Comparison of ENCODE assay signal across 1 cellular context in genomic region chr17:75557075-75557851, GRCh38.
TF ChIP-seq lines count a peak whose summit lies in the region.

No MANE protein-coding gene starts in this region.

TF ChIP-seq in HepG2, 621 proteins besides CTCF, POLR2A, EP300 and RAD21 (continued from another document and continues in another):
- TF ChIP-seq, protein P1, sequence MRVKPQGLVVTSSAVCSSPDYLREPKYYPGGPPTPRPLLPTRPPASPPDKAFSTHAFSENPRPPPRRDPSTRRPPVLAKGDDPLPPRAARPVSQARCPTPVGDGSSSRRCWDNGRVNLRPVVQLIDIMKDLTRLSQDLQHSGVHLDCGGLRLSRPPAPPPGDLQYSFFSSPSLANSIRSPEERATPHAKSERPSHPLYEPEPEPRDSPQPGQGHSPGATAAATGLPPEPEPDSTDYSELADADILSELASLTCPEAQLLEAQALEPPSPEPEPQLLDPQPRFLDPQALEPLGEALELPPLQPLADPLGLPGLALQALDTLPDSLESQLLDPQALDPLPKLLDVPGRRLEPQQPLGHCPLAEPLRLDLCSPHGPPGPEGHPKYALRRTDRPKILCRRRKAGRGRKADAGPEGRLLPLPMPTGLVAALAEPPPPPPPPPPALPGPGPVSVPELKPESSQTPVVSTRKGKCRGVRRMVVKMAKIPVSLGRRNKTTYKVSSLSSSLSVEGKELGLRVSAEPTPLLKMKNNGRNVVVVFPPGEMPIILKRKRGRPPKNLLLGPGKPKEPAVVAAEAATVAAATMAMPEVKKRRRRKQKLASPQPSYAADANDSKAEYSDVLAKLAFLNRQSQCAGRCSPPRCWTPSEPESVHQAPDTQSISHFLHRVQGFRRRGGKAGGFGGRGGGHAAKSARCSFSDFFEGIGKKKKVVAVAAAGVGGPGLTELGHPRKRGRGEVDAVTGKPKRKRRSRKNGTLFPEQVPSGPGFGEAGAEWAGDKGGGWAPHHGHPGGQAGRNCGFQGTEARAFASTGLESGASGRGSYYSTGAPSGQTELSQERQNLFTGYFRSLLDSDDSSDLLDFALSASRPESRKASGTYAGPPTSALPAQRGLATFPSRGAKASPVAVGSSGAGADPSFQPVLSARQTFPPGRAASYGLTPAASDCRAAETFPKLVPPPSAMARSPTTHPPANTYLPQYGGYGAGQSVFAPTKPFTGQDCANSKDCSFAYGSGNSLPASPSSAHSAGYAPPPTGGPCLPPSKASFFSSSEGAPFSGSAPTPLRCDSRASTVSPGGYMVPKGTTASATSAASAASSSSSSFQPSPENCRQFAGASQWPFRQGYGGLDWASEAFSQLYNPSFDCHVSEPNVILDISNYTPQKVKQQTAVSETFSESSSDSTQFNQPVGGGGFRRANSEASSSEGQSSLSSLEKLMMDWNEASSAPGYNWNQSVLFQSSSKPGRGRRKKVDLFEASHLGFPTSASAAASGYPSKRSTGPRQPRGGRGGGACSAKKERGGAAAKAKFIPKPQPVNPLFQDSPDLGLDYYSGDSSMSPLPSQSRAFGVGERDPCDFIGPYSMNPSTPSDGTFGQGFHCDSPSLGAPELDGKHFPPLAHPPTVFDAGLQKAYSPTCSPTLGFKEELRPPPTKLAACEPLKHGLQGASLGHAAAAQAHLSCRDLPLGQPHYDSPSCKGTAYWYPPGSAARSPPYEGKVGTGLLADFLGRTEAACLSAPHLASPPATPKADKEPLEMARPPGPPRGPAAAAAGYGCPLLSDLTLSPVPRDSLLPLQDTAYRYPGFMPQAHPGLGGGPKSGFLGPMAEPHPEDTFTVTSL (CRISPR knock-in tag; IDR thresholded peaks at IDR 0.05; ENCODE audit: borderline replicate concordance): peak; percentile 84; the same call in 1 of the 2 replicates
- TF ChIP-seq, protein P2, sequence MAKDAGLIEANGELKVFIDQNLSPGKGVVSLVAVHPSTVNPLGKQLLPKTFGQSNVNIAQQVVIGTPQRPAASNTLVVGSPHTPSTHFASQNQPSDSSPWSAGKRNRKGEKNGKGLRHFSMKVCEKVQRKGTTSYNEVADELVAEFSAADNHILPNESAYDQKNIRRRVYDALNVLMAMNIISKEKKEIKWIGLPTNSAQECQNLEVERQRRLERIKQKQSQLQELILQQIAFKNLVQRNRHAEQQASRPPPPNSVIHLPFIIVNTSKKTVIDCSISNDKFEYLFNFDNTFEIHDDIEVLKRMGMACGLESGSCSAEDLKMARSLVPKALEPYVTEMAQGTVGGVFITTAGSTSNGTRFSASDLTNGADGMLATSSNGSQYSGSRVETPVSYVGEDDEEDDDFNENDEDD (CRISPR knock-in tag; IDR thresholded peaks at IDR 0.05; ENCODE audit: borderline replicate concordance): no peak
- TF ChIP-seq, protein P3, sequence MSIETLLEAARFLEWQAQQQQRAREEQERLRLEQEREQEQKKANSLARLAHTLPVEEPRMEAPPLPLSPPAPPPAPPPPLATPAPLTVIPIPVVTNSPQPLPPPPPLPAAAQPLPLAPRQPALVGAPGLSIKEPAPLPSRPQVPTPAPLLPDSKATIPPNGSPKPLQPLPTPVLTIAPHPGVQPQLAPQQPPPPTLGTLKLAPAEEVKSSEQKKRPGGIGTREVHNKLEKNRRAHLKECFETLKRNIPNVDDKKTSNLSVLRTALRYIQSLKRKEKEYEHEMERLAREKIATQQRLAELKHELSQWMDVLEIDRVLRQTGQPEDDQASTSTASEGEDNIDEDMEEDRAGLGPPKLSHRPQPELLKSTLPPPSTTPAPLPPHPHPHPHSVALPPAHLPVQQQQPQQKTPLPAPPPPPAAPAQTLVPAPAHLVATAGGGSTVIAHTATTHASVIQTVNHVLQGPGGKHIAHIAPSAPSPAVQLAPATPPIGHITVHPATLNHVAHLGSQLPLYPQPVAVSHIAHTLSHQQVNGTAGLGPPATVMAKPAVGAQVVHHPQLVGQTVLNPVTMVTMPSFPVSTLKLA (IDR thresholded peaks at IDR 0.05): 0 out of 2 replicates have a peak, but pooled peaks have one; percentile 25
- TF ChIP-seq PCBP1 (IDR thresholded peaks at IDR 0.05; ENCODE audit: borderline replicate concordance, low read depth, low read length): no peak; the same call in 1 of the 2 replicates
- TF ChIP-seq NRL (CRISPR knock-in tag; IDR thresholded peaks at IDR 0.05; ENCODE audit: borderline replicate concordance): peak; percentile 73
- peak; percentile 88 for TF ChIP-seq XRCC5 (optimal IDR thresholded peaks at IDR 0.05; ENCODE audit: low read length)
- TF ChIP-seq IRX3 (CRISPR knock-in tag; IDR thresholded peaks at IDR 0.05; ENCODE audit: borderline replicate concordance, low read depth): peak; percentile 78
- peak; percentile 82 for TF ChIP-seq ZFY (CRISPR knock-in tag; IDR thresholded peaks at IDR 0.05)
- TF ChIP-seq IKZF4 (CRISPR knock-in tag; IDR thresholded peaks at IDR 0.05; ENCODE audit: borderline replicate concordance, low read depth, not compliant biosample characterization): peak; percentile 38
- no peak for TF ChIP-seq LBX2 (CRISPR knock-in tag; IDR thresholded peaks at IDR 0.05; ENCODE audit: borderline replicate concordance)
- TF ChIP-seq SMAD9 (CRISPR knock-in tag; IDR thresholded peaks at IDR 0.05): peak; percentile 16; the same call in 1 of the 2 replicates
- TF ChIP-seq FOXA1 (IDR thresholded peaks at IDR 0.05): 0 out of 2 replicates have a peak, but pooled peaks have one; percentile 12
- peak; percentile 99 for TF ChIP-seq FOXA1 (CRISPR knock-in tag; IDR thresholded peaks at IDR 0.05)
- peak; percentile 82; the same call in 1 of the 2 replicates for TF ChIP-seq TFAP4 (IDR thresholded peaks at IDR 0.05; ENCODE audit: borderline replicate concordance, low read depth)
- peak; percentile 57; the same call in 1 of the 2 replicates for TF ChIP-seq SOX13 (IDR thresholded peaks at IDR 0.05)
- peak in 1 of 2 experiments; percentile 77; a peak in 2 of 4 replicates for TF ChIP-seq SOX13 (CRISPR knock-in tag; conservative IDR thresholded peaks at IDR 0.05 in 1 of 2, IDR thresholded peaks at IDR 0.05 in 1 of 2)
- TF ChIP-seq ZNF136 (CRISPR knock-in tag; IDR thresholded peaks at IDR 0.05; ENCODE audit: low read depth): no peak; the same call in 1 of the 2 replicates
- peak; percentile 100 for TF ChIP-seq ZNF281 (CRISPR knock-in tag; IDR thresholded peaks at IDR 0.05; ENCODE audit: borderline replicate concordance)
- no peak for TF ChIP-seq PAF1 (CRISPR knock-in tag; IDR thresholded peaks at IDR 0.05)
- no peak for TF ChIP-seq ZFP36 (IDR thresholded peaks at IDR 0.05; ENCODE audit: borderline replicate concordance, low read depth, low read length, partially characterized antibody)
- TF ChIP-seq ZNF724P (CRISPR knock-in tag; IDR thresholded peaks at IDR 0.05; ENCODE audit: borderline replicate concordance): peak; percentile 37; the same call in 1 of the 2 replicates
- TF ChIP-seq RARA (CRISPR knock-in tag; IDR thresholded peaks at IDR 0.05): peak; percentile 94
- no peak for TF ChIP-seq ZNF20 (CRISPR knock-in tag; IDR thresholded peaks at IDR 0.05)
- TF ChIP-seq KIAA2018 (CRISPR knock-in tag; IDR thresholded peaks at IDR 0.05; ENCODE audit: borderline replicate concordance): no peak
- peak; percentile 41 for TF ChIP-seq HNRNPLL (IDR thresholded peaks at IDR 0.05; ENCODE audit: low read depth, low read length, poor library complexity, severe bottlenecking)
- peak; percentile 65; the same call in 1 of the 2 replicates for TF ChIP-seq HIVEP1 (CRISPR knock-in tag; IDR thresholded peaks at IDR 0.05)
- TF ChIP-seq SNAPC5 (CRISPR knock-in tag; IDR thresholded peaks at IDR 0.05; ENCODE audit: borderline replicate concordance): peak; percentile 97
- peak; percentile 74 for TF ChIP-seq NFYC (CRISPR knock-in tag; IDR thresholded peaks at IDR 0.05)
- TF ChIP-seq ARNT (IDR thresholded peaks at IDR 0.05): no peak
- TF ChIP-seq ZBTB42 (CRISPR knock-in tag; IDR thresholded peaks at IDR 0.05): no peak
- TF ChIP-seq ZNF3 (CRISPR knock-in tag; IDR thresholded peaks at IDR 0.05): 0 out of 2 replicates have a peak, but pooled peaks have one; percentile 23
- TF ChIP-seq MBNL3 (CRISPR knock-in tag; conservative IDR thresholded peaks at IDR 0.05): no peak
- no peak for TF ChIP-seq JARID2 (CRISPR knock-in tag; IDR thresholded peaks at IDR 0.05; ENCODE audit: insufficient replicate concordance)
- no peak for TF ChIP-seq CENPBD1 (CRISPR knock-in tag; IDR thresholded peaks at IDR 0.05; ENCODE audit: borderline replicate concordance, low read depth)
- TF ChIP-seq EEA1 (CRISPR knock-in tag; IDR thresholded peaks at IDR 0.05; ENCODE audit: borderline replicate concordance): 0 out of 2 replicates have a peak, but pooled peaks have one; percentile 31
- TF ChIP-seq ZNF768 (CRISPR knock-in tag; IDR thresholded peaks at IDR 0.05): no peak; the same call in 1 of the 2 replicates
- no peak for TF ChIP-seq NONO (IDR thresholded peaks at IDR 0.05)
- TF ChIP-seq NONO (CRISPR knock-in tag; conservative IDR thresholded peaks at IDR 0.05): peak; percentile 95
- peak; percentile 48 for TF ChIP-seq ZEB1 (IDR thresholded peaks at IDR 0.05; ENCODE audit: insufficient replicate concordance, low read depth)
